8 cellular contexts compared by ENCODE assay signal in genomic region chr2:70143314-70144150, GRCh38. TPM values are rescaled to one million over a fixed set of nuclear protein-coding genes. Genes with fewer than 3 reads are reported as not detected.
DNase-seq lines count a peak whose midpoint lies in the region; ATAC-seq lines count a peak whose summit lies in the region.

No MANE protein-coding gene starts in this region.

- peak overlapping the region; percentile 87 for H3K27ac ChIP-seq in HUES48 (ENCODE audit: low read depth, low read length)

- H3K4me1 Mint-ChIP-seq in central memory CD8-positive, alpha-beta T cell: peaks cover 45% of the 10 kb centered on the region
- H3K4me1 Mint-ChIP-seq in stimulated activated memory B cell treated with anti-CD40 and anti-IgM and Interleukin-4, amounts not matched to agents 10 μg/mL and 1 μg/mL and 100 μg/mL, for 72 hours: peaks cover 50% of the 10 kb centered on the region

- H3K36me3 Mint-ChIP-seq in central memory CD8-positive, alpha-beta T cell (ENCODE audit: insufficient read depth): peaks cover 16% of the 10 kb centered on the region
- no peaks in the 10 kb centered on the region for H3K36me3 Mint-ChIP-seq in stimulated activated memory B cell treated with anti-CD40 and anti-IgM and Interleukin-4, amounts not matched to agents 10 μg/mL and 1 μg/mL and 100 μg/mL, for 72 hours

- H3K9me3 Mint-ChIP-seq in central memory CD8-positive, alpha-beta T cell: no peaks in the 10 kb centered on the region
- H3K9me3 Mint-ChIP-seq in stimulated activated memory B cell treated with anti-CD40 and anti-IgM and Interleukin-4, amounts not matched to agents 10 μg/mL and 1 μg/mL and 100 μg/mL, for 72 hours: no peaks in the 10 kb centered on the region

- no peaks in the 10 kb centered on the region for H3K36me3 ChIP-seq in HUES48 (ENCODE audit: control insufficient read depth, insufficient read depth, low read length)

- DNase-seq in DMS53 (lab: John Stamatoyannopoulos, UW) (peak; percentile 83), T-helper 2 cell (peak in 3 of 5 experiments; percentile 40 to 84 (median 54)), left lobe of liver (ENCODE audit: low spot score) (peak; percentile 81), globus pallidus (ENCODE audit: low spot score) (no peak)
- DNase-seq in central memory CD8-positive, alpha-beta T cell (ENCODE audit: low spot score in 2 of 2): peak; percentile 28 to 54

- ATAC-seq in central memory CD8-positive, alpha-beta T cell (replicated peaks; ENCODE audit: extremely low read depth, poor library complexity, severe bottlenecking): peak; percentile 47
- ATAC-seq in left lobe of liver: peak; percentile 45
- peak; percentile 14 for ATAC-seq in stimulated activated memory B cell treated with anti-CD40 and anti-IgM and Interleukin-4, amounts not matched to agents 10 μg/mL and 1 μg/mL and 100 μg/mL, for 72 hours
- ATAC-seq in HG03378 (IDR thresholded peaks at IDR 0.05; ENCODE audit: unreplicated experiment): no peak

- peaks cover 24% of the 10 kb centered on the region for H3K4me1 ChIP-seq in HUES48 (ENCODE audit: control insufficient read depth, insufficient read depth, low read length)

- no peaks in the 10 kb centered on the region for H3K27me3 ChIP-seq in HUES48 (ENCODE audit: control insufficient read depth, insufficient read depth, low read length)

- H3K27ac Mint-ChIP-seq in central memory CD8-positive, alpha-beta T cell (ENCODE audit: low read depth): peak overlapping the region; percentile 99
- H3K27ac Mint-ChIP-seq in stimulated activated memory B cell treated with anti-CD40 and anti-IgM and Interleukin-4, amounts not matched to agents 10 μg/mL and 1 μg/mL and 100 μg/mL, for 72 hours: peak overlapping the region; percentile 95

- H3K4me3 ChIP-seq in HUES48 (ENCODE audit: low read depth, low read length): peak overlapping the region; percentile 53

- H3K9me3 ChIP-seq in HUES48 (ENCODE audit: control insufficient read depth, insufficient read depth, low read length): no peaks in the 10 kb centered on the region

- H3K9ac ChIP-seq in HUES48 (ENCODE audit: low read depth, low read length): peak overlapping the region; percentile 72

- H3K4me3 Mint-ChIP-seq in central memory CD8-positive, alpha-beta T cell: peak overlapping the region; percentile 82
- peak overlapping the region; percentile 91 for H3K4me3 Mint-ChIP-seq in stimulated activated memory B cell treated with anti-CD40 and anti-IgM and Interleukin-4, amounts not matched to agents 10 μg/mL and 1 μg/mL and 100 μg/mL, for 72 hours

- H3K27me3 Mint-ChIP-seq in central memory CD8-positive, alpha-beta T cell: no peaks in the 10 kb centered on the region
- no peaks in the 10 kb centered on the region for H3K27me3 Mint-ChIP-seq in stimulated activated memory B cell treated with anti-CD40 and anti-IgM and Interleukin-4, amounts not matched to agents 10 μg/mL and 1 μg/mL and 100 μg/mL, for 72 hours

RNA-seq across cellular contexts. Expression of gene C2orf42, which starts 47.3 kb away (rescaled TPM):
- 19.1 TPM for total RNA-seq in left lobe of liver

RNA-seq across cellular contexts. Expression of gene PCBP1, which starts 56.3 kb away (rescaled TPM):
- total RNA-seq in left lobe of liver: 161 TPM
